Comparison of ENCODE assay signal across 8 cellular contexts in the genomic region with DNA sequence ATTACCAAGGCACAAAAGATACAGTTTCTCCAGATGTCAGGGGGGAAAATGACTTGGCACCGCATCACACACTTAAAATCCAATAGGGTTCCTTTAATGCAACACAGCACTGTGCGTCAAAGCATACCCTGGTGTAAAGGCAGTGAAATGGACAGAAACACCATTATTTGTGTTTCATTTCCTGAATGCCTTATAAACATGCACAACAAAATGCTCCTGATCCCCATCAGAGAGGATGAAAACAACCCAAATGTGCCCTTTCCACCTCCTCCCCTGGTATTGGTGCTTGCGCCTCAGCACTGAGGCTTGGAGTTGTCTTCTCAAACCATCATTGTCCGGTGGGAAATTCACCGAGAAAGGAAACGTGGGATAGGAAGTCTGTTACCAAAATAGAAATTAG. TPM values are rescaled to one million over a fixed set of nuclear protein-coding genes. Genes with fewer than 3 reads are reported as not detected.
DNase-seq lines count a peak whose midpoint lies in the region; ATAC-seq, FAIRE-seq and TF ChIP-seq lines count a peak whose summit lies in the region.

No MANE protein-coding gene starts in this region.

- no peaks in the 10 kb centered on the region for H3K27me3 Mint-ChIP-seq in CD4-positive, CD25-positive, alpha-beta regulatory T cell
- H3K27me3 Mint-ChIP-seq in activated B cell treated with CpG ODN at 0.5 μM for 24 hours = no peaks in the 10 kb centered on the region

- H3K4me1 Mint-ChIP-seq in CD4-positive, CD25-positive, alpha-beta regulatory T cell = peaks cover 35 to 68% (median 44%) of the 10 kb centered on the region in 4 donors
- peaks cover 58% of the 10 kb centered on the region for H3K4me1 Mint-ChIP-seq in activated B cell treated with CpG ODN at 0.5 μM for 24 hours

- peaks cover 49% of the 10 kb centered on the region for H3K4me1 ChIP-seq in CD4-positive, CD25-positive, alpha-beta regulatory T cell (ENCODE audit: control insufficient read depth, insufficient read depth, low read length, poor library complexity, severe bottlenecking)
- peaks cover 23 to 26% (median 24%) of the 10 kb centered on the region in 3 donors for H3K4me1 ChIP-seq in pancreas

- peak overlapping the region; percentile 91 for H3K4me3 ChIP-seq in CD4-positive, CD25-positive, alpha-beta regulatory T cell (ENCODE audit: low read depth, low read length)
- H3K4me3 ChIP-seq in HL-60 (replicated peaks; ENCODE audit: insufficient read depth, low read length) (peak overlapping the region; percentile 66), fibroblast of villous mesenchyme (ENCODE audit: low read depth, low read length) (peak overlapping the region; percentile 93), pancreas (peak overlapping the region; percentile 56 to 76 (median 64))

- H3K9me3 Mint-ChIP-seq in CD4-positive, CD25-positive, alpha-beta regulatory T cell = peaks cover 0 to 2% (median 0%) of the 10 kb centered on the region in 7 donors
- H3K9me3 Mint-ChIP-seq in activated B cell treated with CpG ODN at 0.5 μM for 24 hours = no peaks in the 10 kb centered on the region

- ATAC-seq in CD4-positive, CD25-positive, alpha-beta regulatory T cell (ENCODE audit: low read depth in 2 of 2) = no peak
- ATAC-seq in activated B cell treated with CpG ODN at 0.5 μM for 24 hours (ENCODE audit: low read depth) (no peak), pancreas (peak in 3 of 4 donors; percentile 0 to 10 (median 3))

- no peaks in the 10 kb centered on the region for H3K36me3 Mint-ChIP-seq in CD4-positive, CD25-positive, alpha-beta regulatory T cell
- H3K36me3 Mint-ChIP-seq in activated B cell treated with CpG ODN at 0.5 μM for 24 hours (ENCODE audit: low read depth) = peaks cover 18% of the 10 kb centered on the region

- intact Hi-C loops in activated B cell treated with CpG ODN at 0.5 μM for 24 hours (cut with micrococcal nuclease) (no loop called here), pancreas (cut with DNase I) (no loop called here)

- WGBS in pancreas, 2 donors = 2 to 3% methylated on average over 6 of the region's 6 CpGs

- FAIRE-seq in pancreas (lab: Jason Lieb, UNC) = no peak

- no peak for TF ChIP-seq CTCF in HL-60 (IDR thresholded peaks at IDR 0.05; ENCODE audit: insufficient read depth, low read length)
- no peak for TF ChIP-seq CTCF in activated B cell treated with CpG ODN at 0.5 μM for 24 hours (IDR thresholded peaks at IDR 0.05)
- no peak for TF ChIP-seq CTCF in fibroblast of villous mesenchyme (IDR thresholded peaks at IDR 0.05; ENCODE audit: insufficient read depth, low read depth, low read length)
- TF ChIP-seq CTCF in pancreas (IDR thresholded peaks at IDR 0.05) = no peak

- H3K4me3 Mint-ChIP-seq in CD4-positive, CD25-positive, alpha-beta regulatory T cell = peak overlapping the region; percentile 91 to 96 (median 96)
- H3K4me3 Mint-ChIP-seq in activated B cell treated with CpG ODN at 0.5 μM for 24 hours = peak overlapping the region; percentile 94

- H3K9me3 ChIP-seq in CD4-positive, CD25-positive, alpha-beta regulatory T cell (ENCODE audit: control insufficient read depth in 2 of 2, low read length in 2 of 2) = no peaks in the 10 kb centered on the region
- H3K9me3 ChIP-seq in pancreas = no peaks in the 10 kb centered on the region

- CTCF ChIA-PET in activated B cell treated with CpG ODN at 0.5 μM for 24 hours (lab: Charles Lee) = no interaction called here

- peaks cover 2% of the 10 kb centered on the region for H3K36me3 ChIP-seq in CD4-positive, CD25-positive, alpha-beta regulatory T cell (ENCODE audit: control insufficient read depth, insufficient read depth, low read length)
- H3K36me3 ChIP-seq in pancreas = no peaks in the 10 kb centered on the region

- peak overlapping the region; percentile 92 to 96 (median 95) for H3K27ac Mint-ChIP-seq in CD4-positive, CD25-positive, alpha-beta regulatory T cell
- peak overlapping the region; percentile 92 for H3K27ac Mint-ChIP-seq in activated B cell treated with CpG ODN at 0.5 μM for 24 hours

- DNase-seq in CD4-positive, CD25-positive, alpha-beta regulatory T cell = peak in 2 of 3 donors; percentile 22 to 38
- DNase-seq in HL-60 (ENCODE audit: low read depth in 1 of 2, low spot score in 1 of 2) (peak in 1 of 2 experiments; percentile 22), activated B cell treated with CpG ODN at 0.5 μM for 24 hours (no peak), fibroblast of villous mesenchyme (ENCODE audit: low read depth) (peak; percentile 77), pancreas (no peak), D341Med (ENCODE audit: low spot score) (no peak), mesenteric fat pad (ENCODE audit: low spot score) (no peak), A172 (ENCODE audit: low spot score) (no peak)

- H3K27ac ChIP-seq in CD4-positive, CD25-positive, alpha-beta regulatory T cell (ENCODE audit: insufficient read depth, low read length, poor library complexity, severe bottlenecking) = peak overlapping the region; percentile 85
- peak overlapping the region; percentile 95 for H3K27ac ChIP-seq in HL-60 (replicated peaks)
- peak overlapping the region; percentile 54 to 91 (median 78) for H3K27ac ChIP-seq in pancreas

- H3K27me3 ChIP-seq in CD4-positive, CD25-positive, alpha-beta regulatory T cell (ENCODE audit: control insufficient read depth, insufficient read depth, low read length) = no peaks in the 10 kb centered on the region
- H3K27me3 ChIP-seq in HL-60 (ENCODE audit: insufficient read depth, poor library complexity, severe bottlenecking) (no peaks in the 10 kb centered on the region), pancreas (no peaks in the 10 kb centered on the region)

- POLR2A ChIA-PET in activated B cell treated with CpG ODN at 0.5 μM for 24 hours (lab: Charles Lee) = interaction anchor here (0.7 to 3.6 kb wide), 5 partner anchors 11 to 136 kb away, joined by 3 to 50 read pairs (median 16); a partner anchor contains a TSS

RNA-seq across cellular contexts. Expression of a gene that starts 0.8 kb away (rescaled TPM):
- 63.5 TPM for total RNA-seq in CD4-positive, CD25-positive, alpha-beta regulatory T cell
- polyA plus RNA-seq in CD4-positive, CD25-positive, alpha-beta regulatory T cell = 100 to 1,000 TPM in 1 of 4 donors, 10 to 100 TPM in 3; 76.4 to 114 (median 96.8) TPM
- 72.5 and 76.5 TPM in 2 replicates for total RNA-seq in activated B cell treated with CpG ODN at 0.5 μM for 24 hours
- total RNA-seq in fibroblast of villous mesenchyme = 95.0 and 130 TPM in 2 replicates
- 10 to 100 TPM; 24.2 to 42.7 (median 26.7) TPM for total RNA-seq in pancreas
- 10 to 100 TPM in 1 of 2 donors, 1 to 10 TPM in 1; 6.5 to 16.4 TPM for polyA plus RNA-seq in pancreas
- 124 TPM for total RNA-seq in mesenteric fat pad
- total RNA-seq in A172 (2014; rRNA removed; shearing (Covaris generic)) = 93.1 and 120 TPM in 2 replicates

RNA-seq across cellular contexts. Expression of a gene that starts 20.9 kb away (rescaled TPM):
- not detected for total RNA-seq in CD4-positive, CD25-positive, alpha-beta regulatory T cell
- not detected for polyA plus RNA-seq in CD4-positive, CD25-positive, alpha-beta regulatory T cell
- total RNA-seq in activated B cell treated with CpG ODN at 0.5 μM for 24 hours (not detected in 2 replicates), fibroblast of villous mesenchyme (not detected in 2 replicates), pancreas (under 1 TPM in 2 of 6 donors, not detected in 4; 0.28 TPM), mesenteric fat pad (1.5 TPM)
- under 1 TPM; 0.23 to 0.53 TPM for polyA plus RNA-seq in pancreas
- total RNA-seq in A172 (2014; rRNA removed; shearing (Covaris generic)) = not detected in 2 replicates

Comparison
In these comparisons a context has a peak if more than half of its experiments do, and no peak if none do; other contexts are left out.
1. ATAC-seq: peak in pancreas (3 of 4); none in CD4-positive, CD25-positive, alpha-beta regulatory T cell (0 of 2) and activated B cell treated with CpG ODN at 0.5 μM for 24 hours (single experiment).
2. DNase-seq: peak in CD4-positive, CD25-positive, alpha-beta regulatory T cell (2 of 3) and fibroblast of villous mesenchyme (single experiment); none in activated B cell treated with CpG ODN at 0.5 μM for 24 hours (single experiment), pancreas (0 of 6), D341Med (single experiment), mesenteric fat pad (single experiment) and A172 (single experiment).
3. Peak in every context shown above with its lines, with median percentiles within 50 percentile points of each other: H3K27ac ChIP-seq and H3K4me3 ChIP-seq.